Comparison of ENCODE assay signal across 26 cellular contexts in the genomic region with DNA sequence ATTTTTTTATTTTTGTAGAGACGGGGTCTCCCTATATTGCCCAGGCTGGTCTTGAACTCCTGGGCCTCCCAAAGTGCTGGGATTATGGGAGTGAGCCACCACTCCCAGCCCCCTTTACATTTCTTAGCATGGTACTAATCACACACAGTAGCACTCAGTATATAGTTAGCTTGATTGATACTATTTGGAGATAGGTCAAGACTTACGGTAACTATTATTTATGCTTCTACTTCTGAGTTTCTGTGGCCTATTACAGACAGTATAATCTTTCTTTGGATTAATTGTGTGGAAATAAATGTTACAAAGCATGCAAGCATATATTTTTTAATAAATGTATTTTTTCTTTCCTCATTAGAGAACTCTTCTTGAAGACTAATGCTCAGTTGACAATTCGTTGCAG.
DNase-seq lines count a peak whose midpoint lies in the region; ATAC-seq, FAIRE-seq and TF ChIP-seq lines count a peak whose summit lies in the region.
"Had no signal": no experiment of that assay in that cellular context is flagged by ENCODE, and none has a peak within 500 bp of the region (broad histone marks: within the 10 kb centered on the region; RNA-seq: fewer than 3 reads in every experiment).

No MANE protein-coding gene starts in this region.

- CTCF ChIA-PET in IMR-90 (lab: Yijun Ruan, JAX) = interaction anchor here (1.1 kb wide), 1 partner anchor 10 kb away, joined by 3 read pairs; no protein-coding TSS in a partner anchor

- TF ChIP-seq POLR2A in IMR-90 (IDR thresholded peaks at IDR 0.05; ENCODE audit: low read depth, low read length) = no peak

- intact Hi-C loops in IMR-90 (cut with micrococcal nuclease) = no loop called here

- in situ Hi-C loops in IMR-90 (cut with MboI; ENCODE audit: low sequenced_read_pairs) (no loop called here), brain microvascular endothelial cell (cut with HindIII; ENCODE audit: low pct_ligation_motif_present, low sequenced_read_pairs) (no loop called here)

- no peak for TF ChIP-seq RAD21 in IMR-90 (IDR thresholded peaks at IDR 0.05; ENCODE audit: low read length)

- peak overlapping the region; percentile 27; the same call in 1 of the 2 replicates for H2BK20ac ChIP-seq in IMR-90 (ENCODE audit: low read depth, low read length)

- H3K9me3 ChIP-seq in IMR-90 (ENCODE audit: control insufficient read depth, insufficient read depth, low read length) (no peaks in the 10 kb centered on the region), osteoblast (ENCODE audit: low read depth, low read length) (no peaks in the 10 kb centered on the region)

- H3K36me3 ChIP-seq in IMR-90 (ENCODE audit: control insufficient read depth, insufficient read depth, low read length) (no peaks in the 10 kb centered on the region; the same call in 1 of the 2 replicates), brain microvascular endothelial cell (replicated peaks) (no peaks in the 10 kb centered on the region), osteoblast (ENCODE audit: insufficient read depth, low read length) (no peaks in the 10 kb centered on the region), H7 (replicated peaks; ENCODE audit: control insufficient read depth, insufficient read depth, low read length) (no peaks in the 10 kb centered on the region; the same call in 1 of the 2 replicates)

- H4K20me1 ChIP-seq in IMR-90 (ENCODE audit: insufficient read depth, low read length) = peaks cover 4% of the 10 kb centered on the region; the same call in 1 of the 2 replicates
- H4K20me1 ChIP-seq in osteoblast (ENCODE audit: insufficient read depth, low read length) = no peaks in the 10 kb centered on the region

- H3K18ac ChIP-seq in IMR-90 (ENCODE audit: low read depth, low read length) = no peak overlapping the region

- H3K4me1 ChIP-seq in IMR-90 (ENCODE audit: control insufficient read depth, insufficient read depth, low read length) (peaks cover 8% of the 10 kb centered on the region), osteoblast (ENCODE audit: insufficient read depth, low read length) (peaks cover 36% of the 10 kb centered on the region)

- H3K27ac ChIP-seq in IMR-90 (ENCODE audit: insufficient read depth, low read length) (peak overlapping the region; percentile 29; the same call in 1 of the 2 replicates), brain microvascular endothelial cell (peak overlapping the region; percentile 62), osteoblast (ENCODE audit: low read depth, low read length) (peak overlapping the region; percentile 72)
- H3K27ac ChIP-seq: RWPE1 had no signal

- TF ChIP-seq CTCF in IMR-90 (conservative IDR thresholded peaks at IDR 0.05; ENCODE audit: low read depth, low read length) (no peak), brain microvascular endothelial cell (IDR thresholded peaks at IDR 0.05; ENCODE audit: low read depth, low read length, missing control alignments) (no peak), osteoblast (IDR thresholded peaks at IDR 0.05; ENCODE audit: extremely low read depth, low read depth, low read length) (no peak)

- DNase-seq in EH (ENCODE audit: low read depth) (peak; percentile 29), IMR-90 (peak; percentile 50), brain microvascular endothelial cell (no peak), osteoblast (ENCODE audit: insufficient read length, low spot score, missing footprints) (no peak), HTR-8/SVneo (ENCODE audit: insufficient read length, low spot score) (no peak), NCI-H2107 treated with DMSO at 0.1 percent for 48 hours (lab: John Stamatoyannopoulos, UW; ENCODE audit: unreplicated experiment) (no peak), H7 (no peak)
- DNase-seq: 8988T; AML-193; C1 segment of cervical spinal cord; CD8-positive, alpha-beta T cell; DMS153; GF-D8; GOT3; KG1; NCI-H1092; NCI-H1436; NCI-H187 treated with DMSO at 0.1 percent for 48 hours; NCI-H2107; NCI-H2227 treated with DMSO at 0.1 percent for 48 hours; NCI-H510A; SIG-M5; T-helper 1 cell had no signal

- peak overlapping the region; percentile 63 for H2BK5ac ChIP-seq in IMR-90 (ENCODE audit: low read depth, low read length, poor library complexity, severe bottlenecking)

- peak; percentile 65 for ATAC-seq in IMR-90 (ENCODE audit: low read depth)
- no peak for ATAC-seq in GM18858 (IDR thresholded peaks at IDR 0.05; ENCODE audit: unreplicated experiment)
- ATAC-seq: CD8-positive, alpha-beta T cell; HepG2 had no signal

- no peak overlapping the region for H3K9ac ChIP-seq in IMR-90 (ENCODE audit: low read depth, low read length)

- no CpG with 5 or more reads among the region's 3 CpGs for WGBS in IMR-90 (ENCODE audit: extremely low coverage in 2 of 2, insufficient read length in 1 of 2), 2 experiments

- H3K4me2 ChIP-seq in IMR-90 (ENCODE audit: low read depth, low read length) (no peak overlapping the region), osteoblast (ENCODE audit: insufficient read depth, low read length) (peak overlapping the region; percentile 3)

- H2AK9ac ChIP-seq in IMR-90 (replicated peaks; ENCODE audit: low read depth, low read length, poor library complexity) = no peak overlapping the region

- dilution Hi-C loops in IMR-90 (cut with HindIII; ENCODE audit: low sequenced_read_pairs, unreplicated experiment) = no loop called here

- no peak overlapping the region for H3K56ac ChIP-seq in IMR-90 (ENCODE audit: extremely low read depth, insufficient read depth, low read length)

- no peaks in the 10 kb centered on the region for H3K79me1 ChIP-seq in IMR-90 (ENCODE audit: low read depth in 1 of 2, low read length in 2 of 2)

- no peak overlapping the region; the same call in 1 of the 2 replicates for H3K23ac ChIP-seq in IMR-90 (ENCODE audit: low read depth, low read length)

- H3K4me3 ChIP-seq in IMR-90 (ENCODE audit: insufficient read depth, low read depth, low read length) = no peak overlapping the region
- no peak overlapping the region for H3K4me3 ChIP-seq in brain microvascular endothelial cell (ENCODE audit: low read depth, low read length)
- H3K4me3 ChIP-seq in osteoblast (ENCODE audit: insufficient read depth, low read length) = no peak overlapping the region
- no peak overlapping the region for H3K4me3 ChIP-seq in H7 (ENCODE audit: insufficient read depth, low read depth, low read length)

- H4K91ac ChIP-seq in IMR-90 (ENCODE audit: insufficient read depth, low read depth, low read length) = no peak overlapping the region

- 0 out of 2 replicates have a peak overlapping the region, but pooled peaks have one; percentile 76 for H2AK5ac ChIP-seq in IMR-90 (ENCODE audit: low read depth, low read length)

- no peak overlapping the region for H3K4ac ChIP-seq in IMR-90 (ENCODE audit: low read depth, low read length)

- no TSS peak for BruUV-seq in IMR-90 (replicated peaks; lab: Mats Ljungman, UMichigan)

- H2AFZ ChIP-seq in IMR-90 (replicated peaks; ENCODE audit: low read length, poor library complexity) = no peak overlapping the region
- H2AFZ ChIP-seq in osteoblast (ENCODE audit: low read length) = no peak overlapping the region

- H4K8ac ChIP-seq in IMR-90 (ENCODE audit: low read depth in 2 of 2, low read length in 2 of 2) = no peak overlapping the region

- no peak overlapping the region for H2BK120ac ChIP-seq in IMR-90 (ENCODE audit: low read depth, low read length)

- no peaks in the 10 kb centered on the region for H3K27me3 ChIP-seq in IMR-90 (ENCODE audit: control insufficient read depth, insufficient read depth, low read length)
- H3K27me3 ChIP-seq in brain microvascular endothelial cell (replicated peaks) = no peaks in the 10 kb centered on the region
- H3K27me3 ChIP-seq in osteoblast (ENCODE audit: insufficient read depth, low read length) = no peaks in the 10 kb centered on the region
- no peaks in the 10 kb centered on the region for H3K27me3 ChIP-seq in H7 (ENCODE audit: control insufficient read depth, insufficient read depth, low read length)

- H3K14ac ChIP-seq in IMR-90 (replicated peaks; ENCODE audit: low read depth, low read length) = peak overlapping the region; percentile 60; the same call in 1 of the 2 replicates

- no peak for FAIRE-seq in HTR-8/SVneo (lab: Jason Lieb, UNC)
- FAIRE-seq: HepG2 had no signal

- 0 out of 3 replicates have a peak overlapping the region, but pooled peaks have one; percentile 32 for H2BK15ac ChIP-seq in IMR-90 (ENCODE audit: low read depth, low read length)

- H3K79me2 ChIP-seq in osteoblast (ENCODE audit: insufficient read depth, low read length) = no peaks in the 10 kb centered on the region

- POLR2A ChIA-PET in IMR-90 (lab: Charles Lee; ENCODE audit: unreplicated experiment) = no interaction called here

- H3K9me1 ChIP-seq in IMR-90 (ENCODE audit: insufficient read depth, low read length) = no peaks in the 10 kb centered on the region; the same call in 1 of the 2 replicates

- H4K5ac ChIP-seq in IMR-90 (ENCODE audit: low read depth, low read length) = no peak overlapping the region

TF ChIP-seq in IMR-90, 13 proteins besides CTCF, POLR2A, EP300 and RAD21 (continues in another document):
- no peak for TF ChIP-seq CHD1 (IDR thresholded peaks at IDR 0.05; ENCODE audit: low read depth, low read length)
- no peak for TF ChIP-seq CEBPB (IDR thresholded peaks at IDR 0.05; ENCODE audit: low read depth, low read length)
- no peak for TF ChIP-seq MXI1 (IDR thresholded peaks at IDR 0.05; ENCODE audit: borderline replicate concordance, low read depth, low read length)
- TF ChIP-seq ELK1 (IDR thresholded peaks at IDR 0.05; ENCODE audit: borderline replicate concordance, low read depth, low read length) = no peak
- TF ChIP-seq USF2 (IDR thresholded peaks at IDR 0.05; ENCODE audit: low read depth, low read length) = no peak
- no peak for TF ChIP-seq RCOR1 (IDR thresholded peaks at IDR 0.05; ENCODE audit: insufficient replicate concordance, low read length)
- TF ChIP-seq MAFK (IDR thresholded peaks at IDR 0.05; ENCODE audit: low read depth, low read length) = no peak
- no peak for TF ChIP-seq FOS (IDR thresholded peaks at IDR 0.05; ENCODE audit: low read depth, low read length)
- TF ChIP-seq MAZ (IDR thresholded peaks at IDR 0.05; ENCODE audit: borderline replicate concordance, low read depth, low read length) = no peak

Comparison
In these comparisons a context has a peak if more than half of its experiments do, and no peak if none do; other contexts are left out.
1. DNase-seq: peak in EH (single experiment) and IMR-90 (single experiment); none in brain microvascular endothelial cell (single experiment), osteoblast (single experiment), HTR-8/SVneo (single experiment), NCI-H2107 treated with DMSO at 0.1 percent for 48 hours (single experiment) and H7 (single experiment).
2. Peak in every context shown above with its lines, with median percentiles within 50 percentile points of each other: H3K27ac ChIP-seq.